In genomic region chr11:88434333-88434976, GRCh38 we compare ENCODE assay signal across 27 cellular contexts.
A peak's percentile ranks its signal among the peaks of the same experiment; 100 is the strongest.
DNase-seq lines count a peak whose midpoint lies in the region; ATAC-seq and TF ChIP-seq lines count a peak whose summit lies in the region.
"Had no signal": no experiment of that assay in that cellular context is flagged by ENCODE, and none has a peak within 500 bp of the region (broad histone marks: within the 10 kb centered on the region; RNA-seq: fewer than 3 reads in every experiment).

No MANE protein-coding gene starts in this region.

- no peaks in the 10 kb centered on the region for H3K79me2 ChIP-seq in GM23338 (replicated peaks; ENCODE audit: insufficient read depth)
- H3K79me2 ChIP-seq in OCI-LY3 (ENCODE audit: low read length), result peaks cover 13% of the 10 kb centered on the region
- no peaks in the 10 kb centered on the region for H3K79me2 ChIP-seq in MM.1S (ENCODE audit: low read length)
- H3K79me2 ChIP-seq: hepatocyte had no signal

- peak in 1 of 2 experiments; percentile 55; a peak in 2 of 4 replicates for TF ChIP-seq CTCF in GM23338 (conservative IDR thresholded peaks at IDR 0.05; ENCODE audit: low read depth in 2 of 2)
- TF ChIP-seq CTCF in OCI-LY3 (IDR thresholded peaks at IDR 0.05; ENCODE audit: low read depth, low read length), result peak; percentile 98
- no peak for TF ChIP-seq CTCF in epithelial cell of esophagus (IDR thresholded peaks at IDR 0.05; ENCODE audit: insufficient read depth, low read depth, low read length, missing control alignments)
- no peak for TF ChIP-seq CTCF in MM.1S (IDR thresholded peaks at IDR 0.05; ENCODE audit: low read length)

- H3K9ac ChIP-seq in OCI-LY3 (ENCODE audit: low read length) (peak overlapping the region; percentile 81), MM.1S (ENCODE audit: low read length) (no peak overlapping the region)
- H3K9ac ChIP-seq: BLaER1 treated with 17β-estradiol and CSF1 and Interleukin-3, amounts not matched to agents 10 nM and 100 nM; KMS-11 had no signal

- H3K4me3 Mint-ChIP-seq in GM23338, result no peak overlapping the region
- H3K4me3 Mint-ChIP-seq: activated naive CD8-positive, alpha-beta T cell treated with anti-CD3 and anti-CD28 coated beads, Interleukin-2, amount 10 ng/mL, durations not matched to agents 7 days and 5 days; nephron; stimulated activated effector memory CD8-positive, alpha-beta T cell treated with anti-CD3 and anti-CD28 coated beads, Interleukin-12 subunit alpha, Interleukin-12 subunit beta, amount 100 ng/mL, for 72 hours had no signal

- H3K27ac Mint-ChIP-seq in GM23338, result no peak overlapping the region
- H3K27ac Mint-ChIP-seq: activated naive CD8-positive, alpha-beta T cell treated with anti-CD3 and anti-CD28 coated beads, Interleukin-2, amount 10 ng/mL, durations not matched to agents 7 days and 5 days; nephron had no signal

- H3K4me2 ChIP-seq in GM23338, result no peak overlapping the region
- peak overlapping the region; percentile 76 for H3K4me2 ChIP-seq in OCI-LY3 (ENCODE audit: low read length)
- H3K4me2 ChIP-seq in MM.1S (ENCODE audit: low read depth, low read length), result no peak overlapping the region
- H3K4me2 ChIP-seq: hepatocyte, KMS-11, PC-9 had no signal

- H3F3A ChIP-seq in GM23338 (replicated peaks; ENCODE audit: low read depth) (no peaks in the 10 kb centered on the region), MM.1S (ENCODE audit: insufficient read depth, low read length) (peaks cover 14% of the 10 kb centered on the region)

- no peak; the same call in 2 of the 3 replicates for ATAC-seq in GM23338
- ATAC-seq in GM18502 (IDR thresholded peaks at IDR 0.05; ENCODE audit: poor library complexity, unreplicated experiment), result no peak
- ATAC-seq: stimulated activated effector memory CD8-positive, alpha-beta T cell treated with anti-CD3 and anti-CD28 coated beads, Interleukin-12 subunit alpha, Interleukin-12 subunit beta, amount 100 ng/mL, for 72 hours had no signal

- peak; percentile 26 for DNase-seq in DMS 273 (lab: John Stamatoyannopoulos, UW; ENCODE audit: unreplicated experiment)
- DNase-seq in DMS 273 treated with DMSO at 0.1 percent for 48 hours (lab: John Stamatoyannopoulos, UW), result no peak
- DNase-seq in GM23338 (ENCODE audit: low spot score), result no peak
- DNase-seq in epithelial cell of esophagus (ENCODE audit: low read depth), result peak; percentile 77
- no peak for DNase-seq in stimulated activated CD8-positive, alpha-beta memory T cell treated with anti-CD3 and anti-CD28 coated beads, Interleukin-4, amount 100 ng/mL, for 48 hours
- no peak for DNase-seq in MM.1S
- DNase-seq: activated CD4-positive, alpha-beta T cell treated with anti-CD3 and anti-CD28 coated beads for 4 hours; activated naive CD8-positive, alpha-beta T cell treated with anti-CD3 and anti-CD28 coated beads, Interleukin-2, amount 10 ng/mL, durations not matched to agents 7 days and 5 days; kidney; mesendoderm; NCI-H1694; NCI-H510A; PC-9; small intestine; T1000 had no signal

- H3K27ac ChIP-seq in GM23338 (ENCODE audit: low read depth) (no peak overlapping the region), OCI-LY3 (ENCODE audit: low read length) (peak overlapping the region; percentile 97), MM.1S (ENCODE audit: low read length) (no peak overlapping the region)
- H3K27ac ChIP-seq: 22Rv1, cardiac muscle cell, hepatocyte, KMS-11, PC-9, SK-N-MC, tibial nerve had no signal

- no peak overlapping the region for H3K4me3 ChIP-seq in GM23338
- H3K4me3 ChIP-seq in OCI-LY3 (ENCODE audit: low read length), result peak overlapping the region; percentile 35
- H3K4me3 ChIP-seq in epithelial cell of esophagus (ENCODE audit: low read length), result no peak overlapping the region
- H3K4me3 ChIP-seq in MM.1S (ENCODE audit: low read length), result no peak overlapping the region
- H3K4me3 ChIP-seq: BLaER1 treated with 17β-estradiol and CSF1 and Interleukin-3, amounts not matched to agents 10 nM and 100 nM; cardiac muscle cell; HAP-1; hepatocyte; PC-9; SK-N-MC; tibial nerve had no signal

- no peaks in the 10 kb centered on the region for H3K27me3 Mint-ChIP-seq in GM23338 (ENCODE audit: insufficient read depth, low read depth, poor library complexity)
- H3K27me3 Mint-ChIP-seq: activated naive CD8-positive, alpha-beta T cell treated with anti-CD3 and anti-CD28 coated beads, Interleukin-2, amount 10 ng/mL, durations not matched to agents 7 days and 5 days had no signal

- H2AFZ ChIP-seq in GM23338 (0 out of 2 replicates have a peak overlapping the region, but pooled peaks have one; percentile 43), OCI-LY3 (ENCODE audit: low read depth, low read length) (peak overlapping the region; percentile 59), MM.1S (ENCODE audit: low read length) (no peak overlapping the region)
- H2AFZ ChIP-seq: hepatocyte, PC-9 had no signal

- H3K9me3 ChIP-seq in OCI-LY3 (ENCODE audit: insufficient read depth, low read length) (peaks cover 11% of the 10 kb centered on the region; the same call in 1 of the 2 replicates), MM.1S (replicated peaks; ENCODE audit: insufficient read depth, low read length) (no peaks in the 10 kb centered on the region)
- H3K9me3 ChIP-seq: HAP-1, tibial nerve had no signal

- H3K4me1 ChIP-seq in GM23338 (ENCODE audit: insufficient read depth) (peaks cover 5% of the 10 kb centered on the region; the same call in 1 of the 2 replicates), OCI-LY3 (ENCODE audit: low read length) (peaks cover 70% of the 10 kb centered on the region), MM.1S (ENCODE audit: low read length) (peaks cover 16% of the 10 kb centered on the region)
- H3K4me1 ChIP-seq: HAP-1, tibial nerve had no signal

- H3K27me3 ChIP-seq in GM23338 (ENCODE audit: insufficient read depth) (no peaks in the 10 kb centered on the region), OCI-LY3 (ENCODE audit: low read depth, low read length) (no peaks in the 10 kb centered on the region), MM.1S (replicated peaks; ENCODE audit: insufficient read depth, low read length) (no peaks in the 10 kb centered on the region)
- H3K27me3 ChIP-seq: BLaER1 treated with 17β-estradiol and CSF1 and Interleukin-3, amounts not matched to agents 10 nM and 100 nM; cardiac muscle cell; hepatocyte; tibial nerve had no signal

- H3K36me3 ChIP-seq in GM23338 (ENCODE audit: insufficient read depth), result no peaks in the 10 kb centered on the region
- peaks cover 11% of the 10 kb centered on the region for H3K36me3 ChIP-seq in OCI-LY3 (replicated peaks; ENCODE audit: low read depth, low read length)
- H3K36me3 ChIP-seq in MM.1S (replicated peaks; ENCODE audit: insufficient read depth, low read length), result no peaks in the 10 kb centered on the region
- H3K36me3 ChIP-seq: BLaER1 treated with 17β-estradiol and CSF1 and Interleukin-3, amounts not matched to agents 10 nM and 100 nM; cardiac muscle cell; HAP-1; tibial nerve had no signal

- H4K20me1 ChIP-seq in GM23338 (replicated peaks; ENCODE audit: insufficient read depth) (no peaks in the 10 kb centered on the region), OCI-LY3 (ENCODE audit: insufficient read depth, low read length) (no peaks in the 10 kb centered on the region), MM.1S (ENCODE audit: insufficient read depth, low read length) (no peaks in the 10 kb centered on the region)
- H4K20me1 ChIP-seq: BLaER1 treated with 17β-estradiol and CSF1 and Interleukin-3, amounts not matched to agents 10 nM and 100 nM had no signal

- 0 out of 2 replicates have a peak, but pooled peaks cover 2% of the 10 kb centered on the region for H3K9me2 ChIP-seq in GM23338 (ENCODE audit: insufficient read depth)
- H3K9me2 ChIP-seq in MM.1S (replicated peaks; ENCODE audit: insufficient read depth, low read length), result no peaks in the 10 kb centered on the region

- H3K4me1 Mint-ChIP-seq in GM23338, result peaks cover 19% of the 10 kb centered on the region
- H3K4me1 Mint-ChIP-seq: nephron had no signal

- peaks cover 16% of the 10 kb centered on the region for H3K9me3 Mint-ChIP-seq in GM23338

- peaks cover 10% of the 10 kb centered on the region for H3K36me3 Mint-ChIP-seq in GM23338 (ENCODE audit: low read depth)
- H3K36me3 Mint-ChIP-seq: stimulated activated effector memory CD8-positive, alpha-beta T cell treated with anti-CD3 and anti-CD28 coated beads, Interleukin-12 subunit alpha, Interleukin-12 subunit beta, amount 100 ng/mL, for 72 hours had no signal

TF ChIP-seq in GM23338, 12 proteins besides CTCF, POLR2A, EP300 and RAD21:
- TF ChIP-seq REST (IDR thresholded peaks at IDR 0.05; ENCODE audit: unreplicated experiment) (no peak), NANOG (IDR thresholded peaks at IDR 0.05; ENCODE audit: borderline replicate concordance) (no peak)

Comparison
In these comparisons a context has a peak if more than half of its experiments do, and no peak if none do; other contexts are left out.
1. DNase-seq: peak in DMS 273 (single experiment) and epithelial cell of esophagus (single experiment); none in DMS 273 treated with DMSO at 0.1 percent for 48 hours (single experiment), GM23338 (single experiment), stimulated activated CD8-positive, alpha-beta memory T cell treated with anti-CD3 and anti-CD28 coated beads, Interleukin-4, amount 100 ng/mL, for 48 hours (single experiment) and MM.1S (single experiment).